In genomic region chr20:32845786-32846185, GRCh38 we compare ENCODE assay signal across 22 cellular contexts. TPM values are rescaled to one million over a fixed set of nuclear protein-coding genes. Genes with fewer than 3 reads are reported as not detected.
DNase-seq lines count a peak whose midpoint lies in the region; ATAC-seq and TF ChIP-seq lines count a peak whose summit lies in the region.
"Had no signal": no experiment of that assay in that cellular context is flagged by ENCODE, and none has a peak within 500 bp of the region (broad histone marks: within the 10 kb centered on the region; RNA-seq: fewer than 3 reads in every experiment).

No MANE protein-coding gene starts in this region.

- peak overlapping the region; percentile 59 for H3K27ac Mint-ChIP-seq in MCF 10A (ENCODE audit: low read depth, unreplicated experiment)
- H3K27ac Mint-ChIP-seq: IgD-negative memory B cell had no signal

- no peak for DNase-seq in MCF 10A (ENCODE audit: unreplicated experiment)
- no peak for DNase-seq in breast epithelium (ENCODE audit: low spot score in 2 of 2)
- no peak for DNase-seq in RWPE2 (ENCODE audit: low spot score)
- peak; percentile 50 for DNase-seq in epithelial cell of esophagus (ENCODE audit: low read depth)
- DNase-seq in mucosa of descending colon = no peak
- no peak for DNase-seq in cerebellar cortex (ENCODE audit: low spot score)
- no peak for DNase-seq in omental fat pad (ENCODE audit: low spot score)
- DNase-seq in NCI-H748 treated with DMSO at 0.1 percent for 48 hours (lab: John Stamatoyannopoulos, UW) = no peak
- DNase-seq: GOT3, NCI-H1048, NCI-H1417, NCI-H1694, NCI-H2029 treated with DMSO at 0.1 percent for 48 hours, NCI-H526 treated with DMSO at 0.1 percent for 48 hours, SHP77 treated with DMSO at 0.1 percent for 48 hours had no signal

- TF ChIP-seq CTCF in MCF 10A (IDR thresholded peaks at IDR 0.05; ENCODE audit: unreplicated experiment) (no peak), breast epithelium (IDR thresholded peaks at IDR 0.05) (no peak), RWPE2 (IDR thresholded peaks at IDR 0.05; ENCODE audit: poor library complexity, severe bottlenecking) (no peak), epithelial cell of esophagus (IDR thresholded peaks at IDR 0.05; ENCODE audit: insufficient read depth, low read depth, low read length, missing control alignments) (no peak), mucosa of descending colon (IDR thresholded peaks at IDR 0.05) (no peak), omental fat pad (IDR thresholded peaks at IDR 0.05) (no peak)

- H3K27ac ChIP-seq in breast epithelium (no peak overlapping the region), RWPE2 (ENCODE audit: poor library complexity, severe bottlenecking) (no peak overlapping the region)
- H3K27ac ChIP-seq: 22Rv1, KMS-11, RWPE1 had no signal

- H3K36me3 ChIP-seq in breast epithelium (peaks cover 6% of the 10 kb centered on the region), RWPE2 (ENCODE audit: low read depth) (peaks cover 96% of the 10 kb centered on the region), mucosa of descending colon (ENCODE audit: low read depth) (peaks cover 10% of the 10 kb centered on the region)

- H3K4me1 ChIP-seq in breast epithelium (no peaks in the 10 kb centered on the region), RWPE2 (ENCODE audit: insufficient read depth, poor library complexity, severe bottlenecking) (no peaks in the 10 kb centered on the region), mucosa of descending colon (ENCODE audit: low read depth) (no peaks in the 10 kb centered on the region)
- H3K4me1 ChIP-seq: HAP-1 had no signal

- TF ChIP-seq POLR2A in breast epithelium (IDR thresholded peaks at IDR 0.05) = no peak

- no TSS peak for BruUV-seq in MCF 10A (replicated peaks; lab: Mats Ljungman, UMichigan)

- H3K4me3 Mint-ChIP-seq in MCF 10A (ENCODE audit: unreplicated experiment) = no peak overlapping the region
- H3K4me3 Mint-ChIP-seq: IgD-negative memory B cell had no signal

- intact Hi-C loops in MCF 10A (cut with micrococcal nuclease) (no loop called here), breast epithelium (cut with DNase I; ENCODE audit: low total_unique reads) (no loop called here), mucosa of descending colon (cut with DNase I, micrococcal nuclease) (no loop called here)

- no peaks in the 10 kb centered on the region for H3K4me1 Mint-ChIP-seq in MCF 10A (ENCODE audit: insufficient read depth, unreplicated experiment)

- H3K9me3 ChIP-seq in breast epithelium = no peaks in the 10 kb centered on the region
- no peaks in the 10 kb centered on the region for H3K9me3 ChIP-seq in RWPE2 (ENCODE audit: severe bottlenecking)
- H3K9me3 ChIP-seq in mucosa of descending colon = no peaks in the 10 kb centered on the region
- H3K9me3 ChIP-seq: HAP-1 had no signal

- no peaks in the 10 kb centered on the region for H3K9me3 Mint-ChIP-seq in MCF 10A (ENCODE audit: unreplicated experiment)
- H3K9me3 Mint-ChIP-seq: IgD-negative memory B cell had no signal

- H3K4me3 ChIP-seq in breast epithelium (no peak overlapping the region), RWPE2 (ENCODE audit: severe bottlenecking) (no peak overlapping the region), epithelial cell of esophagus (ENCODE audit: low read length) (no peak overlapping the region), mucosa of descending colon (no peak overlapping the region)
- H3K4me3 ChIP-seq: HAP-1 had no signal

- H3K36me3 Mint-ChIP-seq in MCF 10A (ENCODE audit: insufficient read depth, unreplicated experiment) = peaks cover 93% of the 10 kb centered on the region

- CTCF ChIA-PET in MCF 10A (lab: Yijun Ruan, JAX) = interaction anchor here (1.0 to 2.2 kb wide), 3 partner anchors 8 to 56 kb away, joined by 5 to 9 read pairs (median 5); no protein-coding TSS in a partner anchor

- no peaks in the 10 kb centered on the region for H3K27me3 Mint-ChIP-seq in MCF 10A (ENCODE audit: insufficient read depth, unreplicated experiment)
- H3K27me3 Mint-ChIP-seq: IgD-negative memory B cell had no signal

- H3K27me3 ChIP-seq in breast epithelium = no peaks in the 10 kb centered on the region
- no peaks in the 10 kb centered on the region for H3K27me3 ChIP-seq in RWPE2 (ENCODE audit: insufficient read depth, poor library complexity, severe bottlenecking)

- POLR2A ChIA-PET in MCF 10A (lab: Yijun Ruan, JAX) = no interaction called here

- peak; percentile 56 for ATAC-seq in RWPE2 (ENCODE audit: low read depth)
- ATAC-seq in mucosa of descending colon = peak; percentile 38
- ATAC-seq in omental fat pad (ENCODE audit: low FRiP score) = no peak
- ATAC-seq: Panc1 had no signal

RNA-seq across cellular contexts. Expression of gene EFCAB8, which starts 12.9 kb away (rescaled TPM):
- total RNA-seq in MCF 10A (2022) (not detected in 2 replicates), breast epithelium (under 1 TPM in 1 of 3 donors, not detected in 2; 0.32 TPM), mucosa of descending colon (under 1 TPM in 2 of 3 donors, not detected in 1; 0.17 to 0.66 TPM), omental fat pad (under 1 TPM in 1 of 4 donors, not detected in 3; 0.24 TPM)
- total RNA-seq: NCI-H460 had no signal

RNA-seq across cellular contexts. Expression of gene MAPRE1, which starts 26.0 kb away (rescaled TPM):
- total RNA-seq in MCF 10A (2022) = 94.9 and 117 TPM in 2 replicates
- total RNA-seq in breast epithelium = 10 to 100 TPM; 70.4 to 85.9 (median 78.0) TPM
- total RNA-seq in mucosa of descending colon = 100 to 1,000 TPM in 1 of 3 donors, 10 to 100 TPM in 2; 66.9 to 142 (median 85.9) TPM
- total RNA-seq in omental fat pad = 100 to 1,000 TPM in 1 of 4 donors, 10 to 100 TPM in 3; 77.1 to 113 (median 89.5) TPM
